Comparison of ENCODE assay signal across 8 cellular contexts in genomic region chr6:49647470-49647869, GRCh38.
"Had no signal": no experiment of that assay in that cellular context is flagged by ENCODE, and none has a peak within 500 bp of the region (broad histone marks: within the 10 kb centered on the region; RNA-seq: fewer than 3 reads in every experiment).

No MANE protein-coding gene starts in this region.

- H3K4me3 ChIP-seq: GM12878 had no signal

- ATAC-seq: GM12878 had no signal

- DNase-seq: GDM1, GF-D8 had no signal

- FAIRE-seq: G401.6, GM12878, GM12891, GM12892, GM18507, GM19239 had no signal
